1 cellular context compared by ENCODE assay signal in the genomic region with DNA sequence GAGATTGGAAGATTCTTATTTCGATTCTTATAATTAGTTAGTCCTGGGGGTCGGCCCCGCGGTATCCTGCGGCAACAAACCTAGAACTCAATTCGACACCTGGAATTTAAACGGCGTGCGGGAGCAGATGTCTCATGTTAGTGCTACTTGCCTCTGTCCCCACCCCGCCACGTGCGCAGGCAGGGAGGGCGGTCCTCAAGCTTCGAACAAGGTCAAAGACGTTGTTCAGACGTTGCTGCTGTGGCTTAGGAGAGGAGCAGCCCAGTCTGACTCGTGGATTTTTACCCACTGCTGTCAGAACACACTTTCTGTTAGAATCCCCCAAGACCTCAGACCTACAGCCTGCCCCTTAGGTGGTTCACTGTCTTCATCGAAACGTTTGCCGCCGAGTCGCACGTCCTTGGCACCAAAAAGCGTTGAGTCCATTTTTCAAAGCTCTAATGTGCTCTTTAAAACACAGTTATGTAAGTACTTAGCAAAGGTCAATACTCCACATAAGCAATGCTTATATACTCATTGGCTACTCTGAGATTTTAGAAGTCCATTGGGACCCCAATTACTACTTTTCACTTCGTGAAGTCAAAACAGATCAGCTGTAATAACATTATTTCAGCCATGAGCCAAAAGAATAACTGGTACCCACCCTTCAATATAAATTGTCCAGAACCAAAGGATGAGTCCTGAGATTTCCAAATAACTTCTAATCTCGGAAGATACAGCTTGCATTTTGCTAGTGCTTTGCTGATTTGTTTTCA.
TF ChIP-seq lines count a peak whose summit lies in the region.

No MANE protein-coding gene starts in this region.

TF ChIP-seq in HepG2, 621 proteins besides CTCF, POLR2A, EP300 and RAD21 (continues in another document):
- TF ChIP-seq MEIS1 (CRISPR knock-in tag; IDR thresholded peaks at IDR 0.05; ENCODE audit: borderline replicate concordance) (no peak), SOX13 (IDR thresholded peaks at IDR 0.05) (0 out of 2 replicates have a peak, but pooled peaks have one; percentile 21), SOX13 (CRISPR knock-in tag; conservative IDR thresholded peaks at IDR 0.05 in 1 of 2, IDR thresholded peaks at IDR 0.05 in 1 of 2) (peak in 1 of 2 experiments; percentile 59; a peak in 1 of 4 replicates), ZBTB7B (CRISPR knock-in tag; IDR thresholded peaks at IDR 0.05) (peak; percentile 71; the same call in 1 of the 2 replicates), ZNF550 (CRISPR knock-in tag; IDR thresholded peaks at IDR 0.05; ENCODE audit: borderline replicate concordance) (no peak), EED (CRISPR knock-in tag; IDR thresholded peaks at IDR 0.05) (no peak), ZNF101 (CRISPR knock-in tag; IDR thresholded peaks at IDR 0.05; ENCODE audit: borderline replicate concordance, low read depth) (no peak), HMGA1 (CRISPR knock-in tag; conservative IDR thresholded peaks at IDR 0.05) (no peak), NCOA2 (CRISPR knock-in tag; IDR thresholded peaks at IDR 0.05) (peak; percentile 45; the same call in 1 of the 2 replicates), RNF2 (conservative IDR thresholded peaks at IDR 0.05; ENCODE audit: low read depth) (peak; percentile 98), ZNF891 (CRISPR knock-in tag; IDR thresholded peaks at IDR 0.05) (peak; percentile 95), NR2F1 (CRISPR knock-in tag; IDR thresholded peaks at IDR 0.05) (peak; percentile 40 to 62; a peak in 3 of 4 replicates), JARID2 (CRISPR knock-in tag; IDR thresholded peaks at IDR 0.05; ENCODE audit: insufficient replicate concordance) (peak; percentile 53), TGIF2 (CRISPR knock-in tag; IDR thresholded peaks at IDR 0.05) (peak; percentile 82), SMAD1 (CRISPR knock-in tag; IDR thresholded peaks at IDR 0.05; ENCODE audit: borderline replicate concordance, low read depth) (no peak; the same call in 1 of the 2 replicates), MIXL1 (CRISPR knock-in tag; IDR thresholded peaks at IDR 0.05) (peak; percentile 45; the same call in 1 of the 2 replicates), SP2 (CRISPR knock-in tag; IDR thresholded peaks at IDR 0.05) (no peak), ARID2 (CRISPR knock-in tag; IDR thresholded peaks at IDR 0.05; ENCODE audit: borderline replicate concordance) (peak; percentile 79), GRHL1 (CRISPR knock-in tag; conservative IDR thresholded peaks at IDR 0.05) (no peak), FOXK2 (IDR thresholded peaks at IDR 0.05) (no peak), TERF1 (CRISPR knock-in tag; IDR thresholded peaks at IDR 0.05) (no peak), NR2F2 (IDR thresholded peaks at IDR 0.05; ENCODE audit: borderline replicate concordance, low read depth) (no peak), SRSF1 (optimal IDR thresholded peaks at IDR 0.05; ENCODE audit: low read depth, low read length) (peak; percentile 59), HOXA9 (CRISPR knock-in tag; IDR thresholded peaks at IDR 0.05; ENCODE audit: borderline replicate concordance) (no peak), ZNF710 (CRISPR knock-in tag; IDR thresholded peaks at IDR 0.05; ENCODE audit: borderline replicate concordance) (peak; percentile 71; the same call in 1 of the 2 replicates), PRMT3 (CRISPR knock-in tag; IDR thresholded peaks at IDR 0.05; ENCODE audit: borderline replicate concordance, low read depth) (peak; percentile 95), MED1 (CRISPR knock-in tag; IDR thresholded peaks at IDR 0.05) (peak; percentile 45), CBX1 (IDR thresholded peaks at IDR 0.05; ENCODE audit: low read depth) (peak; percentile 80), THAP11 (CRISPR knock-in tag; IDR thresholded peaks at IDR 0.05) (no peak), MATR3 (CRISPR knock-in tag; IDR thresholded peaks at IDR 0.05) (no peak), ZNF616 (CRISPR knock-in tag; IDR thresholded peaks at IDR 0.05; ENCODE audit: low read depth) (peak; percentile 94; the same call in 1 of the 2 replicates), RARG (CRISPR knock-in tag; IDR thresholded peaks at IDR 0.05; ENCODE audit: low read depth) (no peak), TRIM24 (CRISPR knock-in tag; IDR thresholded peaks at IDR 0.05) (no peak)
- TF ChIP-seq, protein P1, sequence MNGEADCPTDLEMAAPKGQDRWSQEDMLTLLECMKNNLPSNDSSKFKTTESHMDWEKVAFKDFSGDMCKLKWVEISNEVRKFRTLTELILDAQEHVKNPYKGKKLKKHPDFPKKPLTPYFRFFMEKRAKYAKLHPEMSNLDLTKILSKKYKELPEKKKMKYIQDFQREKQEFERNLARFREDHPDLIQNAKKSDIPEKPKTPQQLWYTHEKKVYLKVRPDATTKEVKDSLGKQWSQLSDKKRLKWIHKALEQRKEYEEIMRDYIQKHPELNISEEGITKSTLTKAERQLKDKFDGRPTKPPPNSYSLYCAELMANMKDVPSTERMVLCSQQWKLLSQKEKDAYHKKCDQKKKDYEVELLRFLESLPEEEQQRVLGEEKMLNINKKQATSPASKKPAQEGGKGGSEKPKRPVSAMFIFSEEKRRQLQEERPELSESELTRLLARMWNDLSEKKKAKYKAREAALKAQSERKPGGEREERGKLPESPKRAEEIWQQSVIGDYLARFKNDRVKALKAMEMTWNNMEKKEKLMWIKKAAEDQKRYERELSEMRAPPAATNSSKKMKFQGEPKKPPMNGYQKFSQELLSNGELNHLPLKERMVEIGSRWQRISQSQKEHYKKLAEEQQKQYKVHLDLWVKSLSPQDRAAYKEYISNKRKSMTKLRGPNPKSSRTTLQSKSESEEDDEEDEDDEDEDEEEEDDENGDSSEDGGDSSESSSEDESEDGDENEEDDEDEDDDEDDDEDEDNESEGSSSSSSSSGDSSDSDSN (CRISPR knock-in tag; IDR thresholded peaks at IDR 0.05) = no peak; the same call in none of the 2 replicates
- TF ChIP-seq, protein P2, sequence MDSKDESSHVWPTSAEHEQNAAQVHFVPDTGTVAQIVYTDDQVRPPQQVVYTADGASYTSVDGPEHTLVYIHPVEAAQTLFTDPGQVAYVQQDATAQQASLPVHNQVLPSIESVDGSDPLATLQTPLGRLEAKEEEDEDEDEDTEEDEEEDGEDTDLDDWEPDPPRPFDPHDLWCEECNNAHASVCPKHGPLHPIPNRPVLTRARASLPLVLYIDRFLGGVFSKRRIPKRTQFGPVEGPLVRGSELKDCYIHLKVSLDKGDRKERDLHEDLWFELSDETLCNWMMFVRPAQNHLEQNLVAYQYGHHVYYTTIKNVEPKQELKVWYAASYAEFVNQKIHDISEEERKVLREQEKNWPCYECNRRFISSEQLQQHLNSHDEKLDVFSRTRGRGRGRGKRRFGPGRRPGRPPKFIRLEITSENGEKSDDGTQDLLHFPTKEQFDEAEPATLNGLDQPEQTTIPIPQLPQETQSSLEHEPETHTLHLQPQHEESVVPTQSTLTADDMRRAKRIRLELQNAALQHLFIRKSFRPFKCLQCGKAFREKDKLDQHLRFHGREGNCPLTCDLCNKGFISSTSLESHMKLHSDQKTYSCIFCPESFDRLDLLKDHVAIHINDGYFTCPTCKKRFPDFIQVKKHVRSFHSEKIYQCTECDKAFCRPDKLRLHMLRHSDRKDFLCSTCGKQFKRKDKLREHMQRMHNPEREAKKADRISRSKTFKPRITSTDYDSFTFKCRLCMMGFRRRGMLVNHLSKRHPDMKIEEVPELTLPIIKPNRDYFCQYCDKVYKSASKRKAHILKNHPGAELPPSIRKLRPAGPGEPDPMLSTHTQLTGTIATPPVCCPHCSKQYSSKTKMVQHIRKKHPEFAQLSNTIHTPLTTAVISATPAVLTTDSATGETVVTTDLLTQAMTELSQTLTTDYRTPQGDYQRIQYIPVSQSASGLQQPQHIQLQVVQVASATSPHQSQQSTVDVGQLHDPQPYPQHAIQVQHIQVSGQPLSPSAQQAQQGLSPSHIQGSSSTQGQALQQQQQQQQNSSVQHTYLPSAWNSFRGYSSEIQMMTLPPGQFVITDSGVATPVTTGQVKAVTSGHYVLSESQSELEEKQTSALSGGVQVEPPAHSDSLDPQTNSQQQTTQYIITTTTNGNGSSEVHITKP (CRISPR knock-in tag; IDR thresholded peaks at IDR 0.05; ENCODE audit: low read depth) = no peak
- TF ChIP-seq, protein P3, sequence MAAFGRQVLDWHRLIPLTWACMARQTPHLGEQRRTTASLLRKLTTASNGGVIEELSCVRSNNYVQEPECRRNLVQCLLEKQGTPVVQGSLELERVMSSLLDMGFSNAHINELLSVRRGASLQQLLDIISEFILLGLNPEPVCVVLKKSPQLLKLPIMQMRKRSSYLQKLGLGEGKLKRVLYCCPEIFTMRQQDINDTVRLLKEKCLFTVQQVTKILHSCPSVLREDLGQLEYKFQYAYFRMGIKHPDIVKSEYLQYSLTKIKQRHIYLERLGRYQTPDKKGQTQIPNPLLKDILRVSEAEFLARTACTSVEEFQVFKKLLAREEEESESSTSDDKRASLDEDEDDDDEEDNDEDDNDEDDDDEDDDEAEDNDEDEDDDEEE (CRISPR knock-in tag; IDR thresholded peaks at IDR 0.05) = no peak; the same call in 1 of the 2 replicates
- TF ChIP-seq, protein P4, sequence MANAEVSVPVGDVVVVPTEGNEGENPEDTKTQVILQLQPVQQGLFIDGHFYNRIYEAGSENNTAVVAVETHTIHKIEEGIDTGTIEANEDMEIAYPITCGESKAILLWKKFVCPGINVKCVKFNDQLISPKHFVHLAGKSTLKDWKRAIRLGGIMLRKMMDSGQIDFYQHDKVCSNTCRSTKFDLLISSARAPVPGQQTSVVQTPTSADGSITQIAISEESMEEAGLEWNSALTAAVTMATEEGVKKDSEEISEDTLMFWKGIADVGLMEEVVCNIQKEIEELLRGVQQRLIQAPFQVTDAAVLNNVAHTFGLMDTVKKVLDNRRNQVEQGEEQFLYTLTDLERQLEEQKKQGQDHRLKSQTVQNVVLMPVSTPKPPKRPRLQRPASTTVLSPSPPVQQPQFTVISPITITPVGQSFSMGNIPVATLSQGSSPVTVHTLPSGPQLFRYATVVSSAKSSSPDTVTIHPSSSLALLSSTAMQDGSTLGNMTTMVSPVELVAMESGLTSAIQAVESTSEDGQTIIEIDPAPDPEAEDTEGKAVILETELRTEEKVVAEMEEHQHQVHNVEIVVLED (CRISPR knock-in tag; IDR thresholded peaks at IDR 0.05; ENCODE audit: borderline replicate concordance) = 0 out of 2 replicates have a peak, but pooled peaks have one; percentile 56
- TF ChIP-seq, protein P5, sequence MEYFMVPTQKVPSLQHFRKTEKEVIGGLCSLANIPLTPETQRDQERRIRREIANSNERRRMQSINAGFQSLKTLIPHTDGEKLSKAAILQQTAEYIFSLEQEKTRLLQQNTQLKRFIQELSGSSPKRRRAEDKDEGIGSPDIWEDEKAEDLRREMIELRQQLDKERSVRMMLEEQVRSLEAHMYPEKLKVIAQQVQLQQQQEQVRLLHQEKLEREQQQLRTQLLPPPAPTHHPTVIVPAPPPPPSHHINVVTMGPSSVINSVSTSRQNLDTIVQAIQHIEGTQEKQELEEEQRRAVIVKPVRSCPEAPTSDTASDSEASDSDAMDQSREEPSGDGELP (IDR thresholded peaks at IDR 0.05; ENCODE audit: borderline replicate concordance, low read depth) = no peak
- TF ChIP-seq, protein P6, sequence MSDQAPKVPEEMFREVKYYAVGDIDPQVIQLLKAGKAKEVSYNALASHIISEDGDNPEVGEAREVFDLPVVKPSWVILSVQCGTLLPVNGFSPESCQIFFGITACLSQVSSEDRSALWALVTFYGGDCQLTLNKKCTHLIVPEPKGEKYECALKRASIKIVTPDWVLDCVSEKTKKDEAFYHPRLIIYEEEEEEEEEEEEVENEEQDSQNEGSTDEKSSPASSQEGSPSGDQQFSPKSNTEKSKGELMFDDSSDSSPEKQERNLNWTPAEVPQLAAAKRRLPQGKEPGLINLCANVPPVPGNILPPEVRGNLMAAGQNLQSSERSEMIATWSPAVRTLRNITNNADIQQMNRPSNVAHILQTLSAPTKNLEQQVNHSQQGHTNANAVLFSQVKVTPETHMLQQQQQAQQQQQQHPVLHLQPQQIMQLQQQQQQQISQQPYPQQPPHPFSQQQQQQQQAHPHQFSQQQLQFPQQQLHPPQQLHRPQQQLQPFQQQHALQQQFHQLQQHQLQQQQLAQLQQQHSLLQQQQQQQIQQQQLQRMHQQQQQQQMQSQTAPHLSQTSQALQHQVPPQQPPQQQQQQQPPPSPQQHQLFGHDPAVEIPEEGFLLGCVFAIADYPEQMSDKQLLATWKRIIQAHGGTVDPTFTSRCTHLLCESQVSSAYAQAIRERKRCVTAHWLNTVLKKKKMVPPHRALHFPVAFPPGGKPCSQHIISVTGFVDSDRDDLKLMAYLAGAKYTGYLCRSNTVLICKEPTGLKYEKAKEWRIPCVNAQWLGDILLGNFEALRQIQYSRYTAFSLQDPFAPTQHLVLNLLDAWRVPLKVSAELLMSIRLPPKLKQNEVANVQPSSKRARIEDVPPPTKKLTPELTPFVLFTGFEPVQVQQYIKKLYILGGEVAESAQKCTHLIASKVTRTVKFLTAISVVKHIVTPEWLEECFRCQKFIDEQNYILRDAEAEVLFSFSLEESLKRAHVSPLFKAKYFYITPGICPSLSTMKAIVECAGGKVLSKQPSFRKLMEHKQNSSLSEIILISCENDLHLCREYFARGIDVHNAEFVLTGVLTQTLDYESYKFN (CRISPR knock-in tag; conservative IDR thresholded peaks at IDR 0.05) = peak; percentile 53
